21 cellular contexts compared by ENCODE assay signal in the genomic region with DNA sequence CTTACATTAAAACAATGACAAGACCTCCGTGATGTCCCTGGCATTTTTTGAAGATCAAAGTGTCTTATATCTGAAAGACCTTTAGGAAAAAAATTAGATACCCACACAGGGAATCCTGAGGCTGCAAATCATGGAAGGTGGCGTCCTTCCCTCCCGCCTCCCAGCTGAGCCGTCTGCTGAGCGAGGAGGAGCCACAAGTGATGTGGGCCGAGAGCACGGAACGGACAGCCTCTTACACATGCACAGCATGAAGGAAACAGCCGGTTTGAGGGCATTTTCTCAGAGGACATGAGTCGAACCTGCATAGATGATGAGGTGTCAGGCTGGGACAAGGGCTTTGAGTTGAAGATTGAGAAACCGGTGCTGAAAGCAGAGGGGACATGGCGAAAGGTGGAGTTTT.
"Had no signal": no experiment of that assay in that cellular context is flagged by ENCODE, and none has a peak within 500 bp of the region (broad histone marks: within the 10 kb centered on the region; RNA-seq: fewer than 3 reads in every experiment).

No MANE protein-coding gene starts in this region.

- DNase-seq: activated CD4-positive, alpha-beta T cell treated with anti-CD3 and anti-CD28 coated beads for 48 hours; activated CD4-positive, alpha-beta T cell treated with anti-CD3 and anti-CD28 coated beads, Interleukin-2, amount 50 U/mL, for 4 hours; activated CD4-positive, CD25-positive, alpha-beta regulatory T cell treated with anti-CD3 and anti-CD28 coated beads, Interleukin-2, amount 50 U/mL, for 72 hours; activated CD8-positive, alpha-beta memory T cell treated with anti-CD3 and anti-CD28 coated beads, Interleukin-2, amount 50 U/mL, for 48 hours; activated CD8-positive, alpha-beta T cell treated with anti-CD3 and anti-CD28 coated beads, Interleukin-2, amount 10 ng/mL, durations not matched to agents 7 days and 5 days; activated naive CD4-positive, alpha-beta T cell treated with anti-CD3 and anti-CD28 coated beads, Interleukin-2, amount 50 U/mL, for 16 hours; activated naive CD8-positive, alpha-beta T cell treated with anti-CD3 and anti-CD28 coated beads, Interleukin-2, amount 50 U/mL, for 24 hours; activated T-cell treated with anti-CD3 and anti-CD28 coated beads, Interleukin-2, amount 50 U/mL, for 1 hour; amniotic stem cell; Kasumi-1; NCI-H1105 treated with DMSO at 0.1 percent for 48 hours; NCI-H1436 treated with DMSO at 0.1 percent for 48 hours; NCI-H187; NCI-H2081; NCI-H446; NCI-H524; PC-3; SHP77 treated with DMSO at 0.1 percent for 48 hours had no signal

- H3K4me3 ChIP-seq: ascending aorta, body of pancreas had no signal

- ATAC-seq: activated CD8-positive, alpha-beta T cell treated with anti-CD3 and anti-CD28 coated beads, Interleukin-2, amount 10 ng/mL, durations not matched to agents 7 days and 5 days; activated naive CD8-positive, alpha-beta T cell treated with anti-CD3 and anti-CD28 coated beads, Interleukin-2, amount 50 U/mL, for 24 hours; body of pancreas; PC-3; WTC11 had no signal

- H3K9me3 ChIP-seq: ascending aorta, body of pancreas had no signal

- H3K27me3 ChIP-seq: ascending aorta, body of pancreas had no signal

- H3K36me3 ChIP-seq: ascending aorta had no signal

- H3K27ac ChIP-seq: ascending aorta, body of pancreas had no signal

- H3K4me1 ChIP-seq: ascending aorta, body of pancreas had no signal
